19 cellular contexts compared by ENCODE assay signal in genomic region chr3:183904833-183905780, GRCh38. TPM values are rescaled to one million over a fixed set of nuclear protein-coding genes. Genes with fewer than 3 reads are reported as not detected.
DNase-seq lines count a peak whose midpoint lies in the region; ATAC-seq and TF ChIP-seq lines count a peak whose summit lies in the region.
"Had no signal": no experiment of that assay in that cellular context is flagged by ENCODE, and none has a peak within 500 bp of the region (broad histone marks: within the 10 kb centered on the region; RNA-seq: fewer than 3 reads in every experiment).

No MANE protein-coding gene starts in this region.

- no peak overlapping the region for H3K27ac ChIP-seq in GM23248
- H3K27ac ChIP-seq: HL-60, KMS-11, PC-9 had no signal

- H3K27ac Mint-ChIP-seq in progenitor cell of endocrine pancreas: peak overlapping the region; percentile 62
- H3K27ac Mint-ChIP-seq: B cell; CD8-positive, alpha-beta T cell had no signal

- H3K4me1 ChIP-seq in GM23248 (ENCODE audit: insufficient read depth): no peaks in the 10 kb centered on the region

- H3K27me3 Mint-ChIP-seq in progenitor cell of endocrine pancreas: peaks cover 4% of the 10 kb centered on the region

- no peak overlapping the region for H2AFZ ChIP-seq in GM23248
- H2AFZ ChIP-seq: PC-9 had no signal

- no peaks in the 10 kb centered on the region for H3K4me1 Mint-ChIP-seq in progenitor cell of endocrine pancreas (ENCODE audit: low read depth)
- H3K4me1 Mint-ChIP-seq: B cell had no signal

- in situ Hi-C loops in GM23248 (cut with MboI): loop anchor here (25.0 kb wide), 1 partner anchor 632 kb away; no protein-coding TSS in a partner anchor

- no peak overlapping the region for H3K9ac ChIP-seq in GM23248
- H3K9ac ChIP-seq: KMS-11 had no signal

- WGBS in GM23248 (ENCODE audit: low coverage in 1 of 2, low lambda C conversion rate in 2 of 2, missing lambda C conversion rate in 2 of 2), 2 experiments: 38 to 46% methylated on average over 12 to 14 of the region's 14 CpGs

- H3K36me3 Mint-ChIP-seq in progenitor cell of endocrine pancreas (ENCODE audit: insufficient read depth): no peaks in the 10 kb centered on the region
- H3K36me3 Mint-ChIP-seq: CD8-positive, alpha-beta T cell had no signal

- H3K4me3 Mint-ChIP-seq in progenitor cell of endocrine pancreas (ENCODE audit: low read depth): no peak overlapping the region
- H3K4me3 Mint-ChIP-seq: B cell; CD8-positive, alpha-beta T cell had no signal

- no peaks in the 10 kb centered on the region; the same call in 1 of the 2 replicates for H3K27me3 ChIP-seq in GM23248 (replicated peaks; ENCODE audit: insufficient read depth)

- ATAC-seq in GM18505 (IDR thresholded peaks at IDR 0.05; ENCODE audit: unreplicated experiment) (no peak), HG02588 (IDR thresholded peaks at IDR 0.05; ENCODE audit: unreplicated experiment) (no peak)
- ATAC-seq: CD8-positive, alpha-beta T cell had no signal

- no peaks in the 10 kb centered on the region for H3K79me2 ChIP-seq in GM23248 (ENCODE audit: insufficient read depth)

- peaks cover 4% of the 10 kb centered on the region for H3K9me3 Mint-ChIP-seq in progenitor cell of endocrine pancreas (ENCODE audit: low read depth)
- H3K9me3 Mint-ChIP-seq: CD8-positive, alpha-beta T cell had no signal

- H3K36me3 ChIP-seq in GM23248 (ENCODE audit: low read depth): no peaks in the 10 kb centered on the region

- no peaks in the 10 kb centered on the region for H3F3A ChIP-seq in GM23248 (ENCODE audit: insufficient read depth)

- no peaks in the 10 kb centered on the region for H3K9me3 ChIP-seq in GM23248 (ENCODE audit: low read depth)

- no peak overlapping the region for H3K4me2 ChIP-seq in GM23248 (ENCODE audit: unreplicated experiment)
- H3K4me2 ChIP-seq: KMS-11, PC-9 had no signal

- no peaks in the 10 kb centered on the region for H4K20me1 ChIP-seq in GM23248 (ENCODE audit: insufficient read depth)

- no peaks in the 10 kb centered on the region for H3K9me2 ChIP-seq in GM23248 (ENCODE audit: insufficient read depth)

- no peak overlapping the region for H3K4me3 ChIP-seq in GM23248
- H3K4me3 ChIP-seq: PC-9 had no signal

- no peak for TF ChIP-seq CTCF in progenitor cell of endocrine pancreas (IDR thresholded peaks at IDR 0.05; ENCODE audit: unreplicated experiment)

- no peak for TF ChIP-seq POLR2A in GM18505 (IDR thresholded peaks at IDR 0.05; ENCODE audit: borderline replicate concordance, extremely low read depth, insufficient read depth, insufficient read length)

- DNase-seq in GM23248 (peak; percentile 28), M059J (ENCODE audit: low read depth) (peak; percentile 18), iPS-NIHi11 (ENCODE audit: low spot score) (peak; percentile 62), progenitor cell of endocrine pancreas (ENCODE audit: low spot score, unreplicated experiment) (no peak), DMS114 treated with DMSO at 0.1 percent for 48 hours (lab: John Stamatoyannopoulos, UW; ENCODE audit: unreplicated experiment) (no peak)
- DNase-seq: CD8-positive, alpha-beta T cell; EL; HCEC 1CT; NCI-H1105 treated with DMSO at 0.1 percent for 48 hours; NCI-H187 treated with DMSO at 0.1 percent for 48 hours; NCI-H2171; NCI-H446 treated with DMSO at 0.1 percent for 48 hours; NCI-H748 treated with DMSO at 0.1 percent for 48 hours had no signal

RNA-seq across cellular contexts. Expression of gene PARL, which starts 20.4 kb away (rescaled TPM):
- total RNA-seq in GM23248 (2014; rRNA removed; shearing (Covaris generic)): 35.9 and 36.9 TPM in 2 replicates
- 61.7 and 65.0 TPM in 2 replicates for polyA plus RNA-seq in GM23248 (2016; fragmentation: Nextera tagmentation; extraction: Ambion mirVana)
- 73.0 and 75.4 TPM in 2 replicates for total RNA-seq in M059J (2014; rRNA removed; shearing (Covaris generic))
- total RNA-seq in progenitor cell of endocrine pancreas: 51.3 and 54.8 TPM in 2 replicates

Comparison
In these comparisons a context has a peak if more than half of its experiments do, and no peak if none do; other contexts are left out.
1. DNase-seq: peak in GM23248 (single experiment), M059J (single experiment) and iPS-NIHi11 (single experiment); none in progenitor cell of endocrine pancreas (single experiment) and DMS114 treated with DMSO at 0.1 percent for 48 hours (single experiment).